ENCODE assay signal across 14 cellular contexts in the genomic region with DNA sequence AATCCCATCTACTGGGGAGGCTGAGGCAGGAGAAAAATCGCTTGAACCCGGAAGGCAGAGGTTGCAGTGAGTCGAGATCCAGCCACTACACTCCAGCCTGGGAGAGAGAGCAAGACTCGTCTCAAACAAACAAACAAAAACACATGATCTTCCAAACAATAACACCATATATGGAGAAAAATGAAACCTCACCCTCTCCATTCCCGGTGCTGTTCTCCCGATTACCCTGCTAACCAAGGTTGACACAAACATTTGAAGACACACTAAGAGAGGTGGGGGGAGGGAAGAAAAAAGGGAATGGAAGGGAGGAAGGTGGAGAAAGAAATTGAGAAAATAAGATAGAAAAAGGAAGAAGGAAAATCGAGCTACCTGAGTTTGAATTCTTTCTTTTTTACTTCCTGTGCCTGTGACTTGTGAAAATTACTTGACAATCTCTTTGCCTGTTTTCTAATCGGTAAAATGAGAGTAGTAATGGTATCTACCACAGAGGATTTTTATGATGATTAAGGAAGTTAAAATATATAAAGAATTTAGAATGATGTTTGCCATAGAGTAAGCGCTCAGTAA. TPM values are rescaled to one million over a fixed set of nuclear protein-coding genes. Genes with fewer than 3 reads are reported as not detected.
DNase-seq lines count a peak whose midpoint lies in the region; ATAC-seq and TF ChIP-seq lines count a peak whose summit lies in the region.
"Had no signal": no experiment of that assay in that cellular context is flagged by ENCODE, and none has a peak within 500 bp of the region (broad histone marks: within the 10 kb centered on the region; RNA-seq: fewer than 3 reads in every experiment).

No MANE protein-coding gene starts in this region.

- H3K4me1 ChIP-seq in mammary epithelial cell (ENCODE audit: insufficient read depth, low read length) (peaks cover 10% of the 10 kb centered on the region), breast epithelium (peaks cover 0 to 5% of the 10 kb centered on the region in 2 donors), duodenal mucosa (ENCODE audit: control insufficient read depth in 1 of 2, insufficient read depth in 2 of 2, low read length in 2 of 2) (no peaks in the 10 kb centered on the region)

- dilution Hi-C loops in mammary epithelial cell (cut with HindIII; ENCODE audit: low sequenced_read_pairs) = no loop called here

- no peak for ATAC-seq in GM18517 (IDR thresholded peaks at IDR 0.05; ENCODE audit: unreplicated experiment)

- H3K9me3 ChIP-seq in mammary epithelial cell (replicated peaks; ENCODE audit: insufficient read depth, low read length) = no peaks in the 10 kb centered on the region
- no peaks in the 10 kb centered on the region for H3K9me3 ChIP-seq in breast epithelium
- no peaks in the 10 kb centered on the region for H3K9me3 ChIP-seq in duodenal mucosa (ENCODE audit: control insufficient read depth in 1 of 2, low read length in 2 of 2)

- no peak overlapping the region for H3K4me2 ChIP-seq in mammary epithelial cell (ENCODE audit: insufficient read depth, low read depth, low read length)

- in situ Hi-C loops in mammary epithelial cell (cut with MboI; ENCODE audit: low sequenced_read_pairs in 2 of 2) = no loop called here

- no peaks in the 10 kb centered on the region for H3K36me3 ChIP-seq in mammary epithelial cell (ENCODE audit: insufficient read depth, low read length)
- no peaks in the 10 kb centered on the region for H3K36me3 ChIP-seq in breast epithelium
- H3K36me3 ChIP-seq in duodenal mucosa (ENCODE audit: control insufficient read depth in 1 of 2, insufficient read depth in 2 of 2, low read length in 2 of 2) = no peaks in the 10 kb centered on the region

- H3K27me3 ChIP-seq in mammary epithelial cell (ENCODE audit: insufficient read depth, low read length) (no peaks in the 10 kb centered on the region), breast epithelium (no peaks in the 10 kb centered on the region), duodenal mucosa (ENCODE audit: control insufficient read depth in 1 of 2, insufficient read depth in 2 of 2, low read length in 2 of 2) (no peaks in the 10 kb centered on the region)

- H3K4me3 ChIP-seq in mammary epithelial cell (replicated peaks in 1 of 3; ENCODE audit: insufficient read depth in 1 of 3, low read depth in 2 of 3, low read length in 3 of 3) = no peak overlapping the region
- no peak overlapping the region for H3K4me3 ChIP-seq in breast epithelium
- peak overlapping the region; percentile 81 to 91 for H3K4me3 ChIP-seq in duodenal mucosa (ENCODE audit: low read depth in 1 of 2, low read length in 2 of 2)

- intact Hi-C loops in mammary epithelial cell (cut with micrococcal nuclease) (no loop called here), breast epithelium (cut with DNase I; ENCODE audit: low total_unique reads) (no loop called here)

- no peak for TF ChIP-seq POLR2A in breast epithelium (IDR thresholded peaks at IDR 0.05)

- BruUV-seq in mammary epithelial cell (replicated peaks; lab: Mats Ljungman, UMichigan) = no TSS peak

- H4K20me1 ChIP-seq in mammary epithelial cell (ENCODE audit: insufficient read depth, low read length) = no peaks in the 10 kb centered on the region

- no peaks in the 10 kb centered on the region for H3K79me2 ChIP-seq in mammary epithelial cell (ENCODE audit: insufficient read depth, low read length)

- CTCF ChIA-PET in mammary epithelial cell (lab: Charles Lee; ENCODE audit: low non-redundant PET) = no interaction called here

- H3K27ac ChIP-seq in mammary epithelial cell (ENCODE audit: insufficient read depth, low read depth, low read length) (no peak overlapping the region), breast epithelium (no peak overlapping the region), duodenal mucosa (ENCODE audit: low read depth, low read length) (no peak overlapping the region)

- H3K9ac ChIP-seq in mammary epithelial cell (ENCODE audit: insufficient read depth, low read length) = no peak overlapping the region
- H3K9ac ChIP-seq in duodenal mucosa (ENCODE audit: low read depth in 1 of 2, low read length in 2 of 2) = peak overlapping the region in 1 of 2 donors; percentile 85

- DNase-seq in mammary epithelial cell = no peak
- DNase-seq in breast epithelium (ENCODE audit: low spot score in 2 of 2) = no peak
- peak; percentile 53 for DNase-seq in NCI-H2196 (lab: John Stamatoyannopoulos, UW; ENCODE audit: unreplicated experiment)
- DNase-seq in DMS79 (lab: John Stamatoyannopoulos, UW) = no peak
- no peak for DNase-seq in central memory CD4-positive, alpha-beta T cell
- DNase-seq: effector memory CD4-positive, alpha-beta T cell; KG1; NCI-H2171 treated with DMSO at 0.1 percent for 48 hours; stimulated activated CD4-positive, alpha-beta T cell treated with anti-CD3 and anti-CD28 coated beads, Interleukin-4, amount 100 ng/mL, for 4 hours; T-helper 9 cell had no signal

- peak overlapping the region; percentile 64 for H2AFZ ChIP-seq in mammary epithelial cell (ENCODE audit: low read depth, low read length)

- TF ChIP-seq CTCF in mammary epithelial cell (conservative IDR thresholded peaks at IDR 0.05 in 1 of 2, IDR thresholded peaks at IDR 0.05 in 1 of 2; ENCODE audit: extremely low read depth in 1 of 2, insufficient read depth in 1 of 2, low read depth in 1 of 2, low read length in 2 of 2) (no peak), breast epithelium (IDR thresholded peaks at IDR 0.05) (no peak)

- WGBS in mammary epithelial cell (ENCODE audit: low coverage, missing lambda C conversion rate) = 95% methylated on average over 8 of the region's 9 CpGs

RNA-seq across cellular contexts. Expression of gene PLSCR2, which starts 1.1 kb away (rescaled TPM):
- not detected for total RNA-seq in mammary epithelial cell
- not detected for polyA plus RNA-seq in mammary epithelial cell
- polyA minus RNA-seq in mammary epithelial cell = not detected
- 1 to 10 TPM in 1 of 3 donors, under 1 TPM in 1, not detected in 1; 0.73 to 2.0 TPM for total RNA-seq in breast epithelium
- total RNA-seq: frontal cortex had no signal
- polyA plus RNA-seq: keratinocyte had no signal

Comparison
In these comparisons a context has a peak if more than half of its experiments do, and no peak if none do; other contexts are left out.
1. H3K4me3 ChIP-seq: peak in duodenal mucosa (2 of 2); none in mammary epithelial cell (0 of 3) and breast epithelium (0 of 3).